1 cellular context compared by ENCODE assay signal in the genomic region with DNA sequence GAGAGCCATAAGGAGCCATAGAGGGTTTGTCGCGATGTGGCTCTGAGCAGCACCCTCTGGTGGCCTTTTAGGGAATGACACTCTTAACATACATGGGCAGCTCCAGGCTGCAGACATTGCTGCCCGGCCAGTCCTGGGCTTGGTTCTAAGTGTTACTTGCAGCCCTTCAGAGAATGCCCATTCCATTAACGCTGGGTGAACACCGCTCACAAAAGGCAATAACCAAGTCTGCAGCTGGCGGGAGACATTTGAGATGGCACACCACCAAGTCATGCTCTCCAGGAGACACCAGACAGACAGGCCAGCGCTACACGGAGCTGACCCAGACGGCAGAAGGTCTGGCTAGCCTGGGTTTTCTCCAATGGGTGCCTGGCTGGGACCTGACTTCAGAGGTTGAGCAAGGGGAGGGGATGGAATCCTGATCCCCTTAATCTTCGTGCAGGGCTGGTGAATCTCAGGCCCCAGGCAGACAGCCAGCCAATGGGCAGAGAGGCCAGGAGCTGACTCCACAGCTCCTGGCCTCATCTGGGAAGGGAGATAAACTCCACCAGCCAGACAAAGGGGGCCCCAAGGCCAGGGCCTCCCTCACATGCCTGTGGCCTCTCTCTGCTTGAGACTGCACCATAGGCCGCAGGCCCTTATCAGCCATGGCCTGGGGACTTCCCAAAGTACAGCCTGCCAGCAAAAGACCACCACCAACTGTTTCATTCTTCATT.
A peak's percentile ranks its signal among the peaks of the same experiment; 100 is the strongest.
TF ChIP-seq lines count a peak whose summit lies in the region.

No MANE protein-coding gene starts in this region.

TF ChIP-seq in HepG2, 621 proteins besides CTCF, POLR2A, EP300 and RAD21 (continued from another document and continues in another):
- 0 out of 2 replicates have a peak, but pooled peaks have one; percentile 20 for TF ChIP-seq JUN (CRISPR knock-in tag; IDR thresholded peaks at IDR 0.05)
- no peak for TF ChIP-seq ZNF577 (CRISPR knock-in tag; IDR thresholded peaks at IDR 0.05; ENCODE audit: borderline replicate concordance, low read depth)
- TF ChIP-seq, protein P1, sequence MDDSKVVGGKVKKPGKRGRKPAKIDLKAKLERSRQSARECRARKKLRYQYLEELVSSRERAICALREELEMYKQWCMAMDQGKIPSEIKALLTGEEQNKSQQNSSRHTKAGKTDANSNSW (CRISPR knock-in tag; IDR thresholded peaks at IDR 0.05; ENCODE audit: borderline replicate concordance) = no peak
- TF ChIP-seq JUND (CRISPR knock-in tag; IDR thresholded peaks at IDR 0.05) = no peak
- TF ChIP-seq ZNF263 (CRISPR knock-in tag; IDR thresholded peaks at IDR 0.05) = no peak
- no peak for TF ChIP-seq ZSCAN21 (CRISPR knock-in tag; IDR thresholded peaks at IDR 0.05; ENCODE audit: borderline replicate concordance)
- no peak for TF ChIP-seq MAFF (IDR thresholded peaks at IDR 0.05; ENCODE audit: low read depth, low read length)
- no peak for TF ChIP-seq ATAD3A (CRISPR knock-in tag; IDR thresholded peaks at IDR 0.05)
- TF ChIP-seq NFIB (CRISPR knock-in tag; IDR thresholded peaks at IDR 0.05; ENCODE audit: borderline replicate concordance) = no peak
- no peak for TF ChIP-seq ZNF441 (CRISPR knock-in tag; IDR thresholded peaks at IDR 0.05; ENCODE audit: borderline replicate concordance)
- TF ChIP-seq, protein P2, sequence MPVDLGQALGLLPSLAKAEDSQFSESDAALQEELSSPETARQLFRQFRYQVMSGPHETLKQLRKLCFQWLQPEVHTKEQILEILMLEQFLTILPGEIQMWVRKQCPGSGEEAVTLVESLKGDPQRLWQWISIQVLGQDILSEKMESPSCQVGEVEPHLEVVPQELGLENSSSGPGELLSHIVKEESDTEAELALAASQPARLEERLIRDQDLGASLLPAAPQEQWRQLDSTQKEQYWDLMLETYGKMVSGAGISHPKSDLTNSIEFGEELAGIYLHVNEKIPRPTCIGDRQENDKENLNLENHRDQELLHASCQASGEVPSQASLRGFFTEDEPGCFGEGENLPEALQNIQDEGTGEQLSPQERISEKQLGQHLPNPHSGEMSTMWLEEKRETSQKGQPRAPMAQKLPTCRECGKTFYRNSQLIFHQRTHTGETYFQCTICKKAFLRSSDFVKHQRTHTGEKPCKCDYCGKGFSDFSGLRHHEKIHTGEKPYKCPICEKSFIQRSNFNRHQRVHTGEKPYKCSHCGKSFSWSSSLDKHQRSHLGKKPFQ (CRISPR knock-in tag; IDR thresholded peaks at IDR 0.05; ENCODE audit: insufficient replicate concordance) = no peak
- no peak for TF ChIP-seq ZNF496 (CRISPR knock-in tag; IDR thresholded peaks at IDR 0.05; ENCODE audit: insufficient replicate concordance)
- TF ChIP-seq, protein P3, sequence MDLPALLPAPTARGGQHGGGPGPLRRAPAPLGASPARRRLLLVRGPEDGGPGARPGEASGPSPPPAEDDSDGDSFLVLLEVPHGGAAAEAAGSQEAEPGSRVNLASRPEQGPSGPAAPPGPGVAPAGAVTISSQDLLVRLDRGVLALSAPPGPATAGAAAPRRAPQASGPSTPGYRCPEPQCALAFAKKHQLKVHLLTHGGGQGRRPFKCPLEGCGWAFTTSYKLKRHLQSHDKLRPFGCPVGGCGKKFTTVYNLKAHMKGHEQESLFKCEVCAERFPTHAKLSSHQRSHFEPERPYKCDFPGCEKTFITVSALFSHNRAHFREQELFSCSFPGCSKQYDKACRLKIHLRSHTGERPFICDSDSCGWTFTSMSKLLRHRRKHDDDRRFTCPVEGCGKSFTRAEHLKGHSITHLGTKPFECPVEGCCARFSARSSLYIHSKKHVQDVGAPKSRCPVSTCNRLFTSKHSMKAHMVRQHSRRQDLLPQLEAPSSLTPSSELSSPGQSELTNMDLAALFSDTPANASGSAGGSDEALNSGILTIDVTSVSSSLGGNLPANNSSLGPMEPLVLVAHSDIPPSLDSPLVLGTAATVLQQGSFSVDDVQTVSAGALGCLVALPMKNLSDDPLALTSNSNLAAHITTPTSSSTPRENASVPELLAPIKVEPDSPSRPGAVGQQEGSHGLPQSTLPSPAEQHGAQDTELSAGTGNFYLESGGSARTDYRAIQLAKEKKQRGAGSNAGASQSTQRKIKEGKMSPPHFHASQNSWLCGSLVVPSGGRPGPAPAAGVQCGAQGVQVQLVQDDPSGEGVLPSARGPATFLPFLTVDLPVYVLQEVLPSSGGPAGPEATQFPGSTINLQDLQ (CRISPR knock-in tag; IDR thresholded peaks at IDR 0.05) = no peak
- TF ChIP-seq, protein P4, sequence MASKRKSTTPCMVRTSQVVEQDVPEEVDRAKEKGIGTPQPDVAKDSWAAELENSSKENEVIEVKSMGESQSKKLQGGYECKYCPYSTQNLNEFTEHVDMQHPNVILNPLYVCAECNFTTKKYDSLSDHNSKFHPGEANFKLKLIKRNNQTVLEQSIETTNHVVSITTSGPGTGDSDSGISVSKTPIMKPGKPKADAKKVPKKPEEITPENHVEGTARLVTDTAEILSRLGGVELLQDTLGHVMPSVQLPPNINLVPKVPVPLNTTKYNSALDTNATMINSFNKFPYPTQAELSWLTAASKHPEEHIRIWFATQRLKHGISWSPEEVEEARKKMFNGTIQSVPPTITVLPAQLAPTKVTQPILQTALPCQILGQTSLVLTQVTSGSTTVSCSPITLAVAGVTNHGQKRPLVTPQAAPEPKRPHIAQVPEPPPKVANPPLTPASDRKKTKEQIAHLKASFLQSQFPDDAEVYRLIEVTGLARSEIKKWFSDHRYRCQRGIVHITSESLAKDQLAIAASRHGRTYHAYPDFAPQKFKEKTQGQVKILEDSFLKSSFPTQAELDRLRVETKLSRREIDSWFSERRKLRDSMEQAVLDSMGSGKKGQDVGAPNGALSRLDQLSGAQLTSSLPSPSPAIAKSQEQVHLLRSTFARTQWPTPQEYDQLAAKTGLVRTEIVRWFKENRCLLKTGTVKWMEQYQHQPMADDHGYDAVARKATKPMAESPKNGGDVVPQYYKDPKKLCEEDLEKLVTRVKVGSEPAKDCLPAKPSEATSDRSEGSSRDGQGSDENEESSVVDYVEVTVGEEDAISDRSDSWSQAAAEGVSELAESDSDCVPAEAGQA (IDR thresholded peaks at IDR 0.05; ENCODE audit: low read depth) = no peak
- TF ChIP-seq, protein P4 (CRISPR knock-in tag; IDR thresholded peaks at IDR 0.05; ENCODE audit: borderline replicate concordance) = no peak
- no peak for TF ChIP-seq ELF4 (CRISPR knock-in tag; IDR thresholded peaks at IDR 0.05; ENCODE audit: borderline replicate concordance)
- 0 out of 2 replicates have a peak, but pooled peaks have one; percentile 58 for TF ChIP-seq ZNF430 (CRISPR knock-in tag; IDR thresholded peaks at IDR 0.05)
- no peak for TF ChIP-seq ZNF792 (CRISPR knock-in tag; IDR thresholded peaks at IDR 0.05)
- TF ChIP-seq XRCC5 (optimal IDR thresholded peaks at IDR 0.05; ENCODE audit: low read length) = peak; percentile 79
- no peak for TF ChIP-seq NFATC3 (CRISPR knock-in tag; IDR thresholded peaks at IDR 0.05)
- no peak for TF ChIP-seq KDM3A (CRISPR knock-in tag; IDR thresholded peaks at IDR 0.05; ENCODE audit: low read depth)
- TF ChIP-seq ZNF431 (CRISPR knock-in tag; IDR thresholded peaks at IDR 0.05; ENCODE audit: borderline replicate concordance, low read depth) = no peak
- TF ChIP-seq NFE2L2 (IDR thresholded peaks at IDR 0.05; ENCODE audit: low read length) = no peak
- TF ChIP-seq CREB1 (IDR thresholded peaks at IDR 0.05) = no peak
- TF ChIP-seq CREB1 (CRISPR knock-in tag; IDR thresholded peaks at IDR 0.05) = no peak
- TF ChIP-seq, protein P5, sequence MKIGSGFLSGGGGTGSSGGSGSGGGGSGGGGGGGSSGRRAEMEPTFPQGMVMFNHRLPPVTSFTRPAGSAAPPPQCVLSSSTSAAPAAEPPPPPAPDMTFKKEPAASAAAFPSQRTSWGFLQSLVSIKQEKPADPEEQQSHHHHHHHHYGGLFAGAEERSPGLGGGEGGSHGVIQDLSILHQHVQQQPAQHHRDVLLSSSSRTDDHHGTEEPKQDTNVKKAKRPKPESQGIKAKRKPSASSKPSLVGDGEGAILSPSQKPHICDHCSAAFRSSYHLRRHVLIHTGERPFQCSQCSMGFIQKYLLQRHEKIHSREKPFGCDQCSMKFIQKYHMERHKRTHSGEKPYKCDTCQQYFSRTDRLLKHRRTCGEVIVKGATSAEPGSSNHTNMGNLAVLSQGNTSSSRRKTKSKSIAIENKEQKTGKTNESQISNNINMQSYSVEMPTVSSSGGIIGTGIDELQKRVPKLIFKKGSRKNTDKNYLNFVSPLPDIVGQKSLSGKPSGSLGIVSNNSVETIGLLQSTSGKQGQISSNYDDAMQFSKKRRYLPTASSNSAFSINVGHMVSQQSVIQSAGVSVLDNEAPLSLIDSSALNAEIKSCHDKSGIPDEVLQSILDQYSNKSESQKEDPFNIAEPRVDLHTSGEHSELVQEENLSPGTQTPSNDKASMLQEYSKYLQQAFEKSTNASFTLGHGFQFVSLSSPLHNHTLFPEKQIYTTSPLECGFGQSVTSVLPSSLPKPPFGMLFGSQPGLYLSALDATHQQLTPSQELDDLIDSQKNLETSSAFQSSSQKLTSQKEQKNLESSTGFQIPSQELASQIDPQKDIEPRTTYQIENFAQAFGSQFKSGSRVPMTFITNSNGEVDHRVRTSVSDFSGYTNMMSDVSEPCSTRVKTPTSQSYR (CRISPR knock-in tag; IDR thresholded peaks at IDR 0.05; ENCODE audit: borderline replicate concordance) = no peak
- TF ChIP-seq, protein P6, sequence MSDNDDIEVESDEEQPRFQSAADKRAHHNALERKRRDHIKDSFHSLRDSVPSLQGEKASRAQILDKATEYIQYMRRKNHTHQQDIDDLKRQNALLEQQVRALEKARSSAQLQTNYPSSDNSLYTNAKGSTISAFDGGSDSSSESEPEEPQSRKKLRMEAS (IDR thresholded peaks at IDR 0.05) = 0 out of 2 replicates have a peak, but pooled peaks have one; percentile 28
- TF ChIP-seq, protein P7, sequence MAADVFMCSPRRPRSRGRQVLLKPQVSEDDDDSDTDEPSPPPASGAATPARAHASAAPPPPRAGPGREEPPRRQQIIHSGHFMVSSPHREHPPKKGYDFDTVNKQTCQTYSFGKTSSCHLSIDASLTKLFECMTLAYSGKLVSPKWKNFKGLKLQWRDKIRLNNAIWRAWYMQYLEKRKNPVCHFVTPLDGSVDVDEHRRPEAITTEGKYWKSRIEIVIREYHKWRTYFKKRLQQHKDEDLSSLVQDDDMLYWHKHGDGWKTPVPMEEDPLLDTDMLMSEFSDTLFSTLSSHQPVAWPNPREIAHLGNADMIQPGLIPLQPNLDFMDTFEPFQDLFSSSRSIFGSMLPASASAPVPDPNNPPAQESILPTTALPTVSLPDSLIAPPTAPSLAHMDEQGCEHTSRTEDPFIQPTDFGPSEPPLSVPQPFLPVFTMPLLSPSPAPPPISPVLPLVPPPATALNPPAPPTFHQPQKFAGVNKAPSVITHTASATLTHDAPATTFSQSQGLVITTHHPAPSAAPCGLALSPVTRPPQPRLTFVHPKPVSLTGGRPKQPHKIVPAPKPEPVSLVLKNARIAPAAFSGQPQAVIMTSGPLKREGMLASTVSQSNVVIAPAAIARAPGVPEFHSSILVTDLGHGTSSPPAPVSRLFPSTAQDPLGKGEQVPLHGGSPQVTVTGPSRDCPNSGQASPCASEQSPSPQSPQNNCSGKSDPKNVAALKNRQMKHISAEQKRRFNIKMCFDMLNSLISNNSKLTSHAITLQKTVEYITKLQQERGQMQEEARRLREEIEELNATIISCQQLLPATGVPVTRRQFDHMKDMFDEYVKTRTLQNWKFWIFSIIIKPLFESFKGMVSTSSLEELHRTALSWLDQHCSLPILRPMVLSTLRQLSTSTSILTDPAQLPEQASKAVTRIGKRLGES (CRISPR knock-in tag; IDR thresholded peaks at IDR 0.05; ENCODE audit: borderline replicate concordance) = 0 out of 2 replicates have a peak, but pooled peaks have one; percentile 51
- TF ChIP-seq KLF6 (CRISPR knock-in tag; IDR thresholded peaks at IDR 0.05) = no peak
- no peak for TF ChIP-seq STAT5B (CRISPR knock-in tag; IDR thresholded peaks at IDR 0.05)
- TF ChIP-seq RBM39 (IDR thresholded peaks at IDR 0.05; ENCODE audit: low read depth, low read length, poor library complexity, severe bottlenecking) = no peak
- no peak for TF ChIP-seq PRMT3 (CRISPR knock-in tag; IDR thresholded peaks at IDR 0.05; ENCODE audit: borderline replicate concordance, low read depth)
- no peak for TF ChIP-seq SIX1 (CRISPR knock-in tag; IDR thresholded peaks at IDR 0.05; ENCODE audit: borderline replicate concordance)
- TF ChIP-seq ZNF17 (CRISPR knock-in tag; IDR thresholded peaks at IDR 0.05) = no peak
- no peak for TF ChIP-seq HHEX (CRISPR knock-in tag; IDR thresholded peaks at IDR 0.05)
- TF ChIP-seq ZNF790 (CRISPR knock-in tag; IDR thresholded peaks at IDR 0.05; ENCODE audit: borderline replicate concordance) = no peak
- TF ChIP-seq FOSL2 (CRISPR knock-in tag; IDR thresholded peaks at IDR 0.05) = no peak
- TF ChIP-seq ZNF619 (CRISPR knock-in tag; IDR thresholded peaks at IDR 0.05) = no peak
- TF ChIP-seq BHLHE40 (IDR thresholded peaks at IDR 0.05; ENCODE audit: low read length) = peak; percentile 31; the same call in 1 of the 2 replicates
- TF ChIP-seq, protein P8, sequence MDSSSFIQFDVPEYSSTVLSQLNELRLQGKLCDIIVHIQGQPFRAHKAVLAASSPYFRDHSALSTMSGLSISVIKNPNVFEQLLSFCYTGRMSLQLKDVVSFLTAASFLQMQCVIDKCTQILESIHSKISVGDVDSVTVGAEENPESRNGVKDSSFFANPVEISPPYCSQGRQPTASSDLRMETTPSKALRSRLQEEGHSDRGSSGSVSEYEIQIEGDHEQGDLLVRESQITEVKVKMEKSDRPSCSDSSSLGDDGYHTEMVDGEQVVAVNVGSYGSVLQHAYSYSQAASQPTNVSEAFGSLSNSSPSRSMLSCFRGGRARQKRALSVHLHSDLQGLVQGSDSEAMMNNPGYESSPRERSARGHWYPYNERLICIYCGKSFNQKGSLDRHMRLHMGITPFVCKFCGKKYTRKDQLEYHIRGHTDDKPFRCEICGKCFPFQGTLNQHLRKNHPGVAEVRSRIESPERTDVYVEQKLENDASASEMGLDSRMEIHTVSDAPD (CRISPR knock-in tag; IDR thresholded peaks at IDR 0.05) = no peak
- no peak; the same call in 1 of the 2 replicates for TF ChIP-seq NFYB (CRISPR knock-in tag; IDR thresholded peaks at IDR 0.05)
- TF ChIP-seq NCOR1 (IDR thresholded peaks at IDR 0.05; ENCODE audit: borderline replicate concordance, low read length) = no peak
- TF ChIP-seq ZNF326 (CRISPR knock-in tag; IDR thresholded peaks at IDR 0.05; ENCODE audit: borderline replicate concordance) = no peak
- TF ChIP-seq, protein P9, sequence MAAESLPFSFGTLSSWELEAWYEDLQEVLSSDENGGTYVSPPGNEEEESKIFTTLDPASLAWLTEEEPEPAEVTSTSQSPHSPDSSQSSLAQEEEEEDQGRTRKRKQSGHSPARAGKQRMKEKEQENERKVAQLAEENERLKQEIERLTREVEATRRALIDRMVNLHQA (CRISPR knock-in tag; IDR thresholded peaks at IDR 0.05) = no peak
